ENCODE assay signal across 8 cellular contexts in genomic region chr2:127886593-127886935, GRCh38. TPM values are rescaled to one million over a fixed set of nuclear protein-coding genes. Genes with fewer than 3 reads are reported as not detected.
DNase-seq lines count a peak whose midpoint lies in the region; ATAC-seq and TF ChIP-seq lines count a peak whose summit lies in the region.
"Not testable (repeated sequence)": the region's sequence is repeated elsewhere in the genome, so short reads cannot be mapped to it uniquely, and the experiment has no call there.

No MANE protein-coding gene starts in this region.

- not testable (repeated sequence) for DNase-seq in GM12865 (ENCODE audit: low read depth); GM23338 (ENCODE audit: low spot score); T-helper 17 cell; right cardiac atrium; tibial nerve (ENCODE audit: low spot score in 2 of 2)
- DNase-seq in mammary epithelial cell (peak; percentile 25), neural crest cell (ENCODE audit: low read depth, low spot score) (peak; percentile 8)

- 0 out of 2 replicates have a peak overlapping the region, but pooled peaks have one; percentile 78 for H3K27ac ChIP-seq in GM23338 (ENCODE audit: low read depth)
- H3K27ac ChIP-seq in mammary epithelial cell (ENCODE audit: insufficient read depth, low read depth, low read length) = peak overlapping the region; percentile 48
- peak overlapping the region; percentile 97 for H3K27ac ChIP-seq in right cardiac atrium (ENCODE audit: low read length)
- peak overlapping the region; percentile 58 to 95 (median 90) for H3K27ac ChIP-seq in tibial nerve

- TF ChIP-seq CTCF in GM12865 (IDR thresholded peaks at IDR 0.05; ENCODE audit: insufficient read depth, low read depth, low read length, missing control alignments); GM23338 (conservative IDR thresholded peaks at IDR 0.05; ENCODE audit: low read depth in 2 of 2); mammary epithelial cell (conservative IDR thresholded peaks at IDR 0.05 in 1 of 2, IDR thresholded peaks at IDR 0.05 in 1 of 2; ENCODE audit: extremely low read depth in 1 of 2, insufficient read depth in 1 of 2, low read depth in 1 of 2, low read length in 2 of 2); neural crest cell (conservative IDR thresholded peaks at IDR 0.05); tibial nerve (IDR thresholded peaks at IDR 0.05): not testable (repeated sequence)

- in situ Hi-C loops in mammary epithelial cell (cut with MboI; ENCODE audit: low sequenced_read_pairs in 2 of 2) = not testable (repeated sequence)

- CTCF ChIA-PET in mammary epithelial cell (lab: Charles Lee; ENCODE audit: low non-redundant PET) = not testable (repeated sequence)

- not testable (repeated sequence) for H3K9me3 ChIP-seq in T-helper 17 cell (ENCODE audit: control insufficient read depth, low read length, poor library complexity, severe bottlenecking); mammary epithelial cell (replicated peaks; ENCODE audit: insufficient read depth, low read length); right cardiac atrium (ENCODE audit: control insufficient read depth, low read length); tibial nerve

- H3K4me3 ChIP-seq in GM12865 (ENCODE audit: low read depth, low read length) = peak overlapping the region; percentile 64
- H3K4me3 ChIP-seq in GM23338 = peak overlapping the region; percentile 72
- peak overlapping the region; percentile 48 to 64 (median 51) for H3K4me3 ChIP-seq in mammary epithelial cell (replicated peaks in 1 of 3; ENCODE audit: insufficient read depth in 1 of 3, low read depth in 2 of 3, low read length in 3 of 3)
- peak overlapping the region; percentile 56 for H3K4me3 ChIP-seq in right cardiac atrium (ENCODE audit: low read length)
- peak overlapping the region; percentile 50 to 70 (median 66) for H3K4me3 ChIP-seq in tibial nerve

- H3K27ac Mint-ChIP-seq in GM23338 (peak overlapping the region; percentile 44; the same call in 1 of the 2 replicates), T-helper 17 cell (peak overlapping the region; percentile 66), neural crest cell (ENCODE audit: unreplicated experiment) (peak overlapping the region; percentile 81)

- dilution Hi-C loops in mammary epithelial cell (cut with HindIII; ENCODE audit: low sequenced_read_pairs) = not testable (repeated sequence)

- not testable (repeated sequence) for H3K9me2 ChIP-seq in GM23338 (ENCODE audit: insufficient read depth)

- H3K27me3 Mint-ChIP-seq in GM23338 (ENCODE audit: insufficient read depth, low read depth, poor library complexity); T-helper 17 cell; neural crest cell (ENCODE audit: low read depth): not testable (repeated sequence)

- peaks cover 51% of the 10 kb centered on the region for H3K79me2 ChIP-seq in GM23338 (replicated peaks; ENCODE audit: insufficient read depth)
- H3K79me2 ChIP-seq in mammary epithelial cell (ENCODE audit: insufficient read depth, low read length) = peaks cover 50% of the 10 kb centered on the region

- TSS peak; percentile 56 for BruUV-seq in mammary epithelial cell (replicated peaks; lab: Mats Ljungman, UMichigan)

- H3F3A ChIP-seq in GM23338 (replicated peaks; ENCODE audit: low read depth) = peaks cover 11% of the 10 kb centered on the region; the same call in 1 of the 2 replicates

- not testable (repeated sequence) for TF ChIP-seq EP300 in tibial nerve (IDR thresholded peaks at IDR 0.05)

- peaks cover 21% of the 10 kb centered on the region for H4K20me1 ChIP-seq in GM23338 (replicated peaks; ENCODE audit: insufficient read depth)
- H4K20me1 ChIP-seq in mammary epithelial cell (ENCODE audit: insufficient read depth, low read length) = not testable (repeated sequence)

- H3K27me3 ChIP-seq in GM23338 (ENCODE audit: insufficient read depth); mammary epithelial cell (ENCODE audit: insufficient read depth, low read length); right cardiac atrium (ENCODE audit: control insufficient read depth, insufficient read depth); tibial nerve: not testable (repeated sequence)

- ATAC-seq in GM23338 = peak; percentile 49
- peak; percentile 14 for ATAC-seq in HG03457 (IDR thresholded peaks at IDR 0.05; ENCODE audit: unreplicated experiment)
- ATAC-seq in T-helper 17 cell = peak; percentile 18
- ATAC-seq in right cardiac atrium = peak; percentile 63 to 70

- H3K9ac ChIP-seq in mammary epithelial cell (ENCODE audit: insufficient read depth, low read length) = peak overlapping the region; percentile 48

- not testable (repeated sequence) for H2AFZ ChIP-seq in GM23338
- H2AFZ ChIP-seq in mammary epithelial cell (ENCODE audit: low read depth, low read length) = peak overlapping the region; percentile 86

- 0% methylated on average over 19 of the region's 32 CpGs for WGBS in mammary epithelial cell (ENCODE audit: low coverage, missing lambda C conversion rate)
- WGBS in right cardiac atrium = 1% methylated on average over 25 of the region's 32 CpGs
- WGBS in tibial nerve, 2 donors = 0% methylated on average over 1 of the region's 32 CpGs; no CpG with 5 or more reads in 1 of the 2 donors

- H3K4me3 Mint-ChIP-seq in GM23338 (peak overlapping the region; percentile 83), T-helper 17 cell (peak overlapping the region; percentile 86), neural crest cell (peak overlapping the region; percentile 93)

- H3K36me3 ChIP-seq in GM23338 (ENCODE audit: insufficient read depth) = peaks cover 10% of the 10 kb centered on the region
- not testable (repeated sequence) for H3K36me3 ChIP-seq in mammary epithelial cell (ENCODE audit: insufficient read depth, low read length)
- peaks cover 0 to 11% (median 0%) of the 10 kb centered on the region in 3 donors for H3K36me3 ChIP-seq in tibial nerve

- TF ChIP-seq POLR2A in tibial nerve (IDR thresholded peaks at IDR 0.05) = not testable (repeated sequence)

- H3K4me2 ChIP-seq in GM23338 (peak overlapping the region; percentile 75), mammary epithelial cell (ENCODE audit: insufficient read depth, low read depth, low read length) (peak overlapping the region; percentile 42)

- peaks cover 24% of the 10 kb centered on the region for H3K4me1 ChIP-seq in GM23338 (ENCODE audit: insufficient read depth)
- peaks cover 20% of the 10 kb centered on the region for H3K4me1 ChIP-seq in mammary epithelial cell (ENCODE audit: insufficient read depth, low read length)
- H3K4me1 ChIP-seq in right cardiac atrium (ENCODE audit: control insufficient read depth, insufficient read depth, low read length) = not testable (repeated sequence)
- peaks cover 0 to 48% (median 19%) of the 10 kb centered on the region in 4 donors for H3K4me1 ChIP-seq in tibial nerve

- peaks cover 31% of the 10 kb centered on the region for H3K36me3 Mint-ChIP-seq in GM23338 (ENCODE audit: low read depth)
- H3K36me3 Mint-ChIP-seq in T-helper 17 cell (ENCODE audit: low read depth); neural crest cell (ENCODE audit: low read depth): not testable (repeated sequence)

- H3K4me1 Mint-ChIP-seq in GM23338 = peaks cover 28% of the 10 kb centered on the region
- peaks cover 28% of the 10 kb centered on the region for H3K4me1 Mint-ChIP-seq in T-helper 17 cell
- peaks cover 35% of the 10 kb centered on the region for H3K4me1 Mint-ChIP-seq in neural crest cell

- intact Hi-C loops in mammary epithelial cell (cut with micrococcal nuclease) = loop anchor here (5.0 kb wide), 1 partner anchor 46 kb away; no protein-coding TSS in a partner anchor
- intact Hi-C loops in right cardiac atrium (cut with DNase I) = not testable (repeated sequence)

- not testable (repeated sequence) for H3K9me3 Mint-ChIP-seq in GM23338, neural crest cell

RNA-seq across cellular contexts. Expression of gene AMMECR1L, which starts 0.8 kb away (rescaled TPM):
- total RNA-seq in GM23338 (2014; rRNA removed; shearing (Covaris generic)) = 17.7 and 20.5 TPM in 2 replicates
- polyA plus RNA-seq in GM23338 (2016; fragmentation: Nextera tagmentation; extraction: Ambion mirVana) (7.8 and 7.9 TPM in 2 replicates), mammary epithelial cell (17.8 TPM), right cardiac atrium (5.4 TPM)
- total RNA-seq in T-helper 17 cell (10 to 100 TPM; 15.6 to 17.0 TPM), mammary epithelial cell (10 to 100 TPM; 23.8 to 29.8 TPM), right cardiac atrium (10 to 100 TPM in 3 of 4 donors, 1 to 10 TPM in 1; 9.8 to 12.1 (median 10.7) TPM), neural crest cell (25.3 and 27.0 TPM in 2 replicates), tibial nerve (10 to 100 TPM; 12.9 to 15.1 (median 14.3) TPM)
- polyA minus RNA-seq in mammary epithelial cell = 23.3 TPM

RNA-seq across cellular contexts. Expression of gene POLR2D, which starts 28.6 kb away (rescaled TPM):
- total RNA-seq in GM23338 (2014; rRNA removed; shearing (Covaris generic)) = 49.2 and 59.7 TPM in 2 replicates
- polyA plus RNA-seq in GM23338 (2016; fragmentation: Nextera tagmentation; extraction: Ambion mirVana) (23.3 and 25.4 TPM in 2 replicates), mammary epithelial cell (23.1 TPM), right cardiac atrium (10.7 TPM)
- total RNA-seq in T-helper 17 cell (10 to 100 TPM; 19.6 to 29.7 TPM), mammary epithelial cell (10 to 100 TPM; 13.8 to 33.7 TPM), right cardiac atrium (10 to 100 TPM; 16.1 to 22.1 (median 20.9) TPM), neural crest cell (83.1 and 84.5 TPM in 2 replicates), tibial nerve (10 to 100 TPM in 1 of 4 donors, 1 to 10 TPM in 3; 6.1 to 10.7 (median 7.8) TPM)
- polyA minus RNA-seq in mammary epithelial cell = 77.2 TPM

Comparison
In these comparisons a context has a peak if more than half of its experiments do, and no peak if none do; other contexts are left out.
1. ATAC-seq: peak in every context shown above with its lines; median percentile 66 in right cardiac atrium; 49 in GM23338; 18 in T-helper 17 cell; 14 in HG03457.